ENCODE assay signal across 19 cellular contexts in genomic region chr16:55640714-55641327, GRCh38. TPM values are rescaled to one million over a fixed set of nuclear protein-coding genes. Genes with fewer than 3 reads are reported as not detected.
DNase-seq lines count a peak whose midpoint lies in the region; TF ChIP-seq lines count a peak whose summit lies in the region.
"Had no signal": no experiment of that assay in that cellular context is flagged by ENCODE, and none has a peak within 500 bp of the region (broad histone marks: within the 10 kb centered on the region; RNA-seq: fewer than 3 reads in every experiment).

No MANE protein-coding gene starts in this region.

- no peak overlapping the region for H3K56ac ChIP-seq in H9 (ENCODE audit: insufficient read length, low read depth, low read length)

- no peak overlapping the region for H3K4ac ChIP-seq in H9 (ENCODE audit: low read depth, low read length)

- TF ChIP-seq CTCF in BE2C (IDR thresholded peaks at IDR 0.05; ENCODE audit: low read depth, low read length) (no peak), H9 (conservative IDR thresholded peaks at IDR 0.05) (no peak), endodermal cell (conservative IDR thresholded peaks at IDR 0.05) (no peak)

- H2AFZ ChIP-seq in H9 (ENCODE audit: low read length) = no peak overlapping the region

- H3K27me3 Mint-ChIP-seq in H9 (ENCODE audit: low read depth) (peaks cover 16% of the 10 kb centered on the region), endodermal cell (ENCODE audit: insufficient read depth) (peaks cover 7% of the 10 kb centered on the region)
- no peaks in the 10 kb centered on the region for H3K27me3 Mint-ChIP-seq in activated naive CD4-positive, alpha-beta T cell treated with anti-CD3 and anti-CD28 coated beads, Interleukin-2, amount 10 ng/mL, durations not matched to agents 7 days and 5 days

- H3K4me3 Mint-ChIP-seq in H9 = no peak overlapping the region
- no peak overlapping the region for H3K4me3 Mint-ChIP-seq in endodermal cell
- no peak overlapping the region for H3K4me3 Mint-ChIP-seq in activated naive CD4-positive, alpha-beta T cell treated with anti-CD3 and anti-CD28 coated beads, Interleukin-2, amount 10 ng/mL, durations not matched to agents 7 days and 5 days
- H3K4me3 Mint-ChIP-seq: CD4-positive, alpha-beta T cell; CD8-positive, alpha-beta T cell had no signal

- H2BK15ac ChIP-seq in H9 (ENCODE audit: low read depth, low read length) = no peak overlapping the region

- no CpG with 5 or more reads among the region's 9 CpGs for WGBS in H9 (ENCODE audit: extremely low coverage, insufficient read length, low lambda C conversion rate)
- WGBS in endodermal cell (ENCODE audit: insufficient coverage in 1 of 2, insufficient read length in 1 of 2), 2 experiments = 93 to 94% methylated on average over 3 to 9 of the region's 9 CpGs

- no peaks in the 10 kb centered on the region for H3K36me3 ChIP-seq in BE2C
- no peaks in the 10 kb centered on the region for H3K36me3 ChIP-seq in endodermal cell (ENCODE audit: control insufficient read depth, insufficient read depth, low read length)
- H3K36me3 ChIP-seq: BLaER1 treated with 17β-estradiol and CSF1 and Interleukin-3, amounts not matched to agents 10 nM and 100 nM had no signal

- H2AK5ac ChIP-seq in H9 (ENCODE audit: insufficient read length, low read length) = no peak overlapping the region

- H3K79me1 ChIP-seq in H9 (ENCODE audit: insufficient read depth, low read depth, low read length, poor library complexity, severe bottlenecking) = no peaks in the 10 kb centered on the region

- H3K9ac ChIP-seq in H9 (ENCODE audit: extremely low read depth, insufficient read length, low read length) (no peak overlapping the region), endodermal cell (ENCODE audit: extremely low read depth, low read length, poor library complexity, severe bottlenecking) (no peak overlapping the region)
- H3K9ac ChIP-seq: BLaER1 treated with 17β-estradiol and CSF1 and Interleukin-3, amounts not matched to agents 10 nM and 100 nM had no signal

- H3K9me3 ChIP-seq in BE2C (no peaks in the 10 kb centered on the region), H9 (ENCODE audit: control insufficient read depth, low read depth, low read length) (no peaks in the 10 kb centered on the region), endodermal cell (ENCODE audit: control insufficient read depth, low read length) (no peaks in the 10 kb centered on the region)
- H3K9me3 ChIP-seq: BLaER1 treated with 17β-estradiol and CSF1 and Interleukin-3, amounts not matched to agents 10 nM and 100 nM; Caco-2 had no signal

- no peak overlapping the region for H4K8ac ChIP-seq in H9 (replicated peaks; ENCODE audit: insufficient read length, low read depth, low read length)

- H2BK5ac ChIP-seq in H9 (ENCODE audit: insufficient read length, low read length) = no peak overlapping the region

- H3K18ac ChIP-seq in H9 (ENCODE audit: insufficient read length, low read depth, low read length) = no peak overlapping the region

- no peak overlapping the region for H2BK20ac ChIP-seq in H9 (ENCODE audit: low read depth, low read length, poor library complexity, severe bottlenecking)

- no peaks in the 10 kb centered on the region for H3K79me2 ChIP-seq in H9 (ENCODE audit: insufficient read depth, low read length)

- CTCF ChIA-PET in activated naive CD4-positive, alpha-beta T cell treated with anti-CD3 and anti-CD28 coated beads, Interleukin-2, amount 10 ng/mL, durations not matched to agents 7 days and 5 days (lab: Charles Lee) = no interaction called here

- H2BK120ac ChIP-seq in H9 (ENCODE audit: low read depth, low read length, poor library complexity, severe bottlenecking) = no peak overlapping the region

- no peak overlapping the region for H3K23ac ChIP-seq in H9 (ENCODE audit: insufficient read length, low read depth, low read length)

- H3K27ac Mint-ChIP-seq in H9 (no peak overlapping the region), endodermal cell (no peak overlapping the region)
- H3K27ac Mint-ChIP-seq in activated naive CD4-positive, alpha-beta T cell treated with anti-CD3 and anti-CD28 coated beads, Interleukin-2, amount 10 ng/mL, durations not matched to agents 7 days and 5 days = no peak overlapping the region
- H3K27ac Mint-ChIP-seq: CD4-positive, alpha-beta T cell; CD8-positive, alpha-beta T cell had no signal

- H4K91ac ChIP-seq in H9 (ENCODE audit: insufficient read length, low read depth, low read length) = no peak overlapping the region

- H3K36me3 Mint-ChIP-seq in H9 (ENCODE audit: insufficient read depth in 1 of 3, low read depth in 3 of 3) (no peaks in the 10 kb centered on the region), endodermal cell (ENCODE audit: low read depth) (no peaks in the 10 kb centered on the region)
- no peaks in the 10 kb centered on the region for H3K36me3 Mint-ChIP-seq in activated naive CD4-positive, alpha-beta T cell treated with anti-CD3 and anti-CD28 coated beads, Interleukin-2, amount 10 ng/mL, durations not matched to agents 7 days and 5 days
- H3K36me3 Mint-ChIP-seq: CD8-positive, alpha-beta T cell had no signal

- no peak overlapping the region for H3K4me2 ChIP-seq in H9 (ENCODE audit: insufficient read depth, insufficient read length, low read length)
- H3K4me2 ChIP-seq: BLaER1 treated with 17β-estradiol and CSF1 and Interleukin-3, amounts not matched to agents 10 nM and 100 nM had no signal

- no peaks in the 10 kb centered on the region for H3K9me3 Mint-ChIP-seq in H9
- H3K9me3 Mint-ChIP-seq in endodermal cell = no peaks in the 10 kb centered on the region
- H3K9me3 Mint-ChIP-seq in activated naive CD4-positive, alpha-beta T cell treated with anti-CD3 and anti-CD28 coated beads, Interleukin-2, amount 10 ng/mL, durations not matched to agents 7 days and 5 days = no peaks in the 10 kb centered on the region
- H3K9me3 Mint-ChIP-seq: CD4-positive, alpha-beta T cell; CD8-positive, alpha-beta T cell had no signal

- no peak overlapping the region for H3K14ac ChIP-seq in H9 (ENCODE audit: insufficient read depth, low read length)

- no peak overlapping the region for H3T11ph ChIP-seq in H9 (ENCODE audit: low read length)

- no peak overlapping the region for H3K27ac ChIP-seq in H9 (ENCODE audit: insufficient read length, low read depth, low read length)
- no peak overlapping the region for H3K27ac ChIP-seq in endodermal cell (ENCODE audit: low read depth, low read length)
- H3K27ac ChIP-seq: BLaER1 treated with 17β-estradiol and CSF1 and Interleukin-3, amounts not matched to agents 10 nM and 100 nM; C4-2B had no signal

- H4K20me1 ChIP-seq in H9 (ENCODE audit: control insufficient read depth, insufficient read depth, insufficient read length) = no peaks in the 10 kb centered on the region
- H4K20me1 ChIP-seq: BLaER1 treated with 17β-estradiol and CSF1 and Interleukin-3, amounts not matched to agents 10 nM and 100 nM had no signal

- H3K4me3 ChIP-seq in BE2C (ENCODE audit: low read depth, low read length) (no peak overlapping the region), endodermal cell (ENCODE audit: low read length) (no peak overlapping the region)
- H3K4me3 ChIP-seq: BLaER1 treated with 17β-estradiol and CSF1 and Interleukin-3, amounts not matched to agents 10 nM and 100 nM had no signal

- H3K4me1 Mint-ChIP-seq in H9 = peaks cover 14% of the 10 kb centered on the region in 2 experiments
- H3K4me1 Mint-ChIP-seq in endodermal cell = no peaks in the 10 kb centered on the region
- H3K4me1 Mint-ChIP-seq in activated naive CD4-positive, alpha-beta T cell treated with anti-CD3 and anti-CD28 coated beads, Interleukin-2, amount 10 ng/mL, durations not matched to agents 7 days and 5 days = no peaks in the 10 kb centered on the region

- H4K5ac ChIP-seq in H9 (ENCODE audit: insufficient read length, low read depth, low read length) = no peak overlapping the region

- H3K23me2 ChIP-seq in H9 (ENCODE audit: insufficient read length, low read depth, low read length, poor library complexity, severe bottlenecking) = peaks cover 2% of the 10 kb centered on the region

- H3K27me3 ChIP-seq in BE2C (no peaks in the 10 kb centered on the region), H9 (ENCODE audit: insufficient read depth, low read length) (no peaks in the 10 kb centered on the region), endodermal cell (ENCODE audit: control insufficient read depth, insufficient read depth, low read length, poor library complexity, severe bottlenecking) (no peaks in the 10 kb centered on the region)
- H3K27me3 ChIP-seq: BLaER1 treated with 17β-estradiol and CSF1 and Interleukin-3, amounts not matched to agents 10 nM and 100 nM had no signal

- no peak overlapping the region for H2BK12ac ChIP-seq in H9 (ENCODE audit: insufficient read length, low read depth, low read length)

- DNase-seq in BE2C = peak; percentile 76
- DNase-seq in H9 = peak; percentile 14
- DNase-seq in islet precursor cell = peak; percentile 9
- no peak for DNase-seq in endodermal cell
- no peak for DNase-seq in globus pallidus (ENCODE audit: low spot score)
- no peak for DNase-seq in activated naive CD4-positive, alpha-beta T cell treated with anti-CD3 and anti-CD28 coated beads, Interleukin-2, amount 10 ng/mL, durations not matched to agents 7 days and 5 days
- DNase-seq: 8988T; ACHN; Caco-2; Calu3; CD4-positive, alpha-beta T cell; CD8-positive, alpha-beta T cell; DMS79 treated with DMSO at 0.1 percent for 48 hours; GF-D8 had no signal

- peaks cover 38% of the 10 kb centered on the region for H3K4me1 ChIP-seq in BE2C
- no peaks in the 10 kb centered on the region for H3K4me1 ChIP-seq in H9 (ENCODE audit: insufficient read depth, low read length)
- no peaks in the 10 kb centered on the region for H3K4me1 ChIP-seq in endodermal cell (ENCODE audit: control insufficient read depth, insufficient read depth, low read length)
- H3K4me1 ChIP-seq: BLaER1 treated with 17β-estradiol and CSF1 and Interleukin-3, amounts not matched to agents 10 nM and 100 nM had no signal

RNA-seq across cellular contexts. Expression of gene SLC6A2, which starts 15.0 kb away (rescaled TPM):
- 60.4 TPM for polyA plus RNA-seq in BE2C (2012; ENCODE audit: insufficient read depth, insufficient read length, low read depth)
- 0.24 TPM in 1 of 2 replicates, not detected in the other for total RNA-seq in H9 (2021)
- total RNA-seq in endodermal cell = 1 to 10 TPM in 1 of 2 donors, not detected in 1; 1.1 TPM
- 0.32 TPM for polyA plus RNA-seq in endodermal cell (2013, experiment 1 of 2)
- 0.12 TPM for polyA plus RNA-seq in endodermal cell (2013, experiment 2 of 2)
- total RNA-seq: A673; Caco-2; Calu3; CD4-positive, alpha-beta T cell; CD8-positive, alpha-beta T cell had no signal
- polyA plus RNA-seq: AG04450, BJ had no signal

Comparison
In these comparisons a context has a peak if more than half of its experiments do, and no peak if none do; other contexts are left out.
1. DNase-seq: peak in BE2C (single experiment), H9 (single experiment) and islet precursor cell (single experiment); none in endodermal cell (single experiment), globus pallidus (single experiment) and activated naive CD4-positive, alpha-beta T cell treated with anti-CD3 and anti-CD28 coated beads, Interleukin-2, amount 10 ng/mL, durations not matched to agents 7 days and 5 days (single experiment).